ENCODE assay signal across 7 cellular contexts in the genomic region with DNA sequence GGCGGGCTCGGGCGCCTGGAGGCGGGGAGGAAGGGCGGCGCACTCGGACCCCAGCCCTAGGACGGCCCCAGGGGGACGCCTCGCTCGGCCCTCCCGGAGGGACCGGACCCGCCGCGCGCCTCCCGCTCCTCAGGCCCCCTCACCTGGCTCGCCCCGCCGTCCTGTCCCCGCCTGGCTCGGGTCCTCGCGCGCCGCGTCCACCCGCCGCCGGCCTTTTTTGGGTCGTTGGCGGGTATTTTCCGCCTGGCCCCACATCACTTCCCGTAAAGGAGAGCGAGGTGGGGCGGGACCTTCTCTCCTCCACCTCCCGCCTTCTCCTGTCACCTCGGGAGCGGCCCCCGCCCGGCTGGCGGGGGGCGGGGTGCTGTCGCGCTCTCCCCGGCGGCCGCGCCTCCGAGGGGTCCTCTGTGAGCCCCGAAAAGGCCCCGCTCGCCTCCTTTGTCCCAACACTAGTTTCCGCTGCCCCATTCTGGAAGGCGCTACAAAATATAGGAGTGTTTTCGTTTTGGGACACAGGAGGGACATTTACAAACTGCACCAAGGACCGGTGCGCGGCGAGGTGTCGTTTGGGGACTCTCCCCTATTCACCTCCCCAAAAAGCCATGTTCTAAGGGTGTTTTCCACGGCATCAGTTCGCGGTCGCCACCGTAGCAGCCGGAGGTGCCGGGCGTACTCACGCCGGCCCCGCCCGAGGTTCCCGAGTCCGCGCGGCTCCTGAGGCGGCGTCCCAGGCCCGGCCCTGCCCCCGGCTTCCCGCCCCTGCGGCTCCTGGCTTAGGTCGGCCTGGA.
DNase-seq lines count a peak whose midpoint lies in the region; ATAC-seq and TF ChIP-seq lines count a peak whose summit lies in the region.

A gene (minus strand): TSS at position 241 of the 788 bp plus-strand sequence. CDS start 54,879 bp downstream, outside the sequence.

- peak; percentile 75 for ATAC-seq in GM18502 (IDR thresholded peaks at IDR 0.05; ENCODE audit: poor library complexity, unreplicated experiment)

- peak within 1 kb of the TSS; percentile 33 for H3K27ac ChIP-seq in layer of hippocampus (ENCODE audit: low read depth, low read length)

- POLR2A ChIA-PET in HEK293T (lab: Yijun Ruan, JAX) = no interaction called here

- DNase-seq in HEK293T (ENCODE audit: extremely low spot score) (peak; percentile 56), MV-4-11 (lab: John Stamatoyannopoulos, UW) (peak; percentile 45)
- DNase-seq in activated CD4-positive, CD25-positive, alpha-beta regulatory T cell treated with anti-CD3 and anti-CD28 coated beads, Interleukin-2, amount 50 U/mL, for 16 hours (ENCODE audit: low read depth, low spot score) = peak; percentile 51
- DNase-seq in central memory CD4-positive, alpha-beta T cell = peak; percentile 74
- peak; percentile 82 to 85 for DNase-seq in stimulated activated CD4-positive, alpha-beta T cell treated with anti-CD3 and anti-CD28 coated beads, Interleukin-2, amount 100 ng/mL, for 24 hours

- CTCF ChIA-PET in HEK293T (lab: Yijun Ruan, JAX) = no interaction called here

- no peaks in the 10 kb centered on the region for H3K27me3 ChIP-seq in layer of hippocampus (ENCODE audit: control insufficient read depth, insufficient read depth, low read length)

TF ChIP-seq in HEK293T, 16 proteins besides CTCF, POLR2A, EP300 and RAD21:
- TF ChIP-seq, protein P1, sequence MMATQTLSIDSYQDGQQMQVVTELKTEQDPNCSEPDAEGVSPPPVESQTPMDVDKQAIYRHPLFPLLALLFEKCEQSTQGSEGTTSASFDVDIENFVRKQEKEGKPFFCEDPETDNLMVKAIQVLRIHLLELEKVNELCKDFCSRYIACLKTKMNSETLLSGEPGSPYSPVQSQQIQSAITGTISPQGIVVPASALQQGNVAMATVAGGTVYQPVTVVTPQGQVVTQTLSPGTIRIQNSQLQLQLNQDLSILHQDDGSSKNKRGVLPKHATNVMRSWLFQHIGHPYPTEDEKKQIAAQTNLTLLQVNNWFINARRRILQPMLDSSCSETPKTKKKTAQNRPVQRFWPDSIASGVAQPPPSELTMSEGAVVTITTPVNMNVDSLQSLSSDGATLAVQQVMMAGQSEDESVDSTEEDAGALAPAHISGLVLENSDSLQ (IDR thresholded peaks at IDR 0.05) = no peak
- TF ChIP-seq ZNF384 (IDR thresholded peaks at IDR 0.05) (no peak), TARDBP (IDR thresholded peaks at IDR 0.05) (no peak), HDGF (IDR thresholded peaks at IDR 0.05; ENCODE audit: borderline replicate concordance) (no peak), SUZ12 (IDR thresholded peaks at IDR 0.05) (no peak), SP1 (IDR thresholded peaks at IDR 0.05) (no peak), ELF4 (IDR thresholded peaks at IDR 0.05) (no peak), BHLHE40 (IDR thresholded peaks at IDR 0.05; ENCODE audit: borderline replicate concordance) (no peak), FOXM1 (IDR thresholded peaks at IDR 0.05; ENCODE audit: borderline replicate concordance) (no peak), CTBP1 (IDR thresholded peaks at IDR 0.05; ENCODE audit: borderline replicate concordance) (no peak), LEF1 (IDR thresholded peaks at IDR 0.05; ENCODE audit: borderline replicate concordance) (no peak), NFRKB (IDR thresholded peaks at IDR 0.05) (no peak), ARNT (IDR thresholded peaks at IDR 0.05) (no peak), L3MBTL2 (conservative IDR thresholded peaks at IDR 0.05) (no peak), FOXK2 (IDR thresholded peaks at IDR 0.05) (no peak)

Comparison
In these comparisons a context has a peak if more than half of its experiments do, and no peak if none do; other contexts are left out.
1. Peak in every context shown above with its lines: DNase-seq, ATAC-seq and H3K27ac ChIP-seq.